ENCODE assay signal across 9 cellular contexts in genomic region chr2:241741016-241741415, GRCh38. TPM values are rescaled to one million over a fixed set of nuclear protein-coding genes. Genes with fewer than 3 reads are reported as not detected.
DNase-seq lines count a peak whose midpoint lies in the region.
"Had no signal": no experiment of that assay in that cellular context is flagged by ENCODE, and none has a peak within 500 bp of the region (broad histone marks: within the 10 kb centered on the region; RNA-seq: fewer than 3 reads in every experiment).

No MANE protein-coding gene starts in this region.

- in situ Hi-C loops in G401 (cut with HindIII; ENCODE audit: low sequenced_read_pairs): no loop called here

- DNase-seq in stimulated activated CD4-positive, alpha-beta T cell treated with anti-CD3 and anti-CD28 coated beads, Interleukin-15, amount 100 ng/mL, for 24 hours: peak; percentile 46
- DNase-seq in stimulated activated CD4-positive, alpha-beta T cell treated with anti-CD3 and anti-CD28 coated beads, Interleukin-4, amount 100 ng/mL, for 1 hour: no peak
- DNase-seq in UCSD-AML1 (lab: John Stamatoyannopoulos, UW; ENCODE audit: unreplicated experiment) (peak; percentile 55), ureter (ENCODE audit: low spot score) (peak; percentile 64), DMS 273 (lab: John Stamatoyannopoulos, UW; ENCODE audit: unreplicated experiment) (no peak), G401 (ENCODE audit: low spot score) (no peak), SIG-M5 treated with dmso at 0.1 percent for 504 hours (lab: John Stamatoyannopoulos, UW; ENCODE audit: unreplicated experiment) (no peak)
- peak; percentile 49 for DNase-seq in central memory CD4-positive, alpha-beta T cell

RNA-seq across cellular contexts. Expression of gene D2HGDH, which starts 6.6 kb away (rescaled TPM):
- 67.7 TPM for total RNA-seq in ureter
- 48.4 and 50.7 TPM in 2 replicates for total RNA-seq in G401 (2014; rRNA removed; shearing (Covaris generic))

RNA-seq across cellular contexts. Expression of gene GAL3ST2, which starts 35.6 kb away (rescaled TPM):
- total RNA-seq in ureter: 0.47 TPM
- total RNA-seq in G401 (2014; rRNA removed; shearing (Covaris generic)): not detected in 2 replicates
- total RNA-seq: sciatic nerve had no signal

RNA-seq across cellular contexts. Expression of gene ING5, which starts 39.2 kb away (rescaled TPM):
- total RNA-seq in ureter: 48.0 TPM
- 21.6 and 65.8 TPM in 2 replicates for total RNA-seq in G401 (2014; rRNA removed; shearing (Covaris generic))

RNA-seq across cellular contexts. Expression of gene DTYMK, which starts 54.4 kb away (rescaled TPM):
- 15.7 TPM for total RNA-seq in ureter
- total RNA-seq in G401 (2014; rRNA removed; shearing (Covaris generic)): 52.0 and 57.9 TPM in 2 replicates

Comparison
In these comparisons a context has a peak if more than half of its experiments do, and no peak if none do; other contexts are left out.
1. DNase-seq: peak in stimulated activated CD4-positive, alpha-beta T cell treated with anti-CD3 and anti-CD28 coated beads, Interleukin-15, amount 100 ng/mL, for 24 hours (single experiment), UCSD-AML1 (single experiment), central memory CD4-positive, alpha-beta T cell (single experiment) and ureter (single experiment); none in stimulated activated CD4-positive, alpha-beta T cell treated with anti-CD3 and anti-CD28 coated beads, Interleukin-4, amount 100 ng/mL, for 1 hour (single experiment), DMS 273 (single experiment), G401 (single experiment) and SIG-M5 treated with dmso at 0.1 percent for 504 hours (single experiment).